Comparison of ENCODE assay signal across 8 cellular contexts in genomic region chr3:53073553-53074365, GRCh38. TPM values are rescaled to one million over a fixed set of nuclear protein-coding genes. Genes with fewer than 3 reads are reported as not detected.
DNase-seq lines count a peak whose midpoint lies in the region; ATAC-seq, FAIRE-seq and TF ChIP-seq lines count a peak whose summit lies in the region.

No MANE protein-coding gene starts in this region.

- POLR2A ChIA-PET in BJ (lab: Charles Lee) = no interaction called here

- no peak for FAIRE-seq in GM12891 (lab: Jason Lieb, UNC)

- peak overlapping the region; percentile 86 for H3K4me3 Mint-ChIP-seq in dendritic cell treated with granulocyte-macrophage colony-stimulating factor and Interleukin-4, amounts not matched to agents 40 ng/mL and 50 ng/mL, for 4 days
- peak overlapping the region; percentile 91 to 95 (median 93) for H3K4me3 Mint-ChIP-seq in naive B cell

- no peak for TF ChIP-seq POLR2A in GM12891 (IDR thresholded peaks at IDR 0.05; ENCODE audit: low read depth, low read length)

- ATAC-seq in naive B cell (ENCODE audit: low read depth in 2 of 2) = no peak
- no peak for ATAC-seq in GM19395 (IDR thresholded peaks at IDR 0.05; ENCODE audit: unreplicated experiment)

- H3K36me3 ChIP-seq in BJ (ENCODE audit: control insufficient read depth, insufficient read depth, low read length) = no peaks in the 10 kb centered on the region

- peaks cover 2% of the 10 kb centered on the region; the same call in 1 of the 2 replicates for H3K27me3 ChIP-seq in BJ (ENCODE audit: control insufficient read depth, insufficient read depth, low read length)

- peaks cover 3% of the 10 kb centered on the region for H3K27me3 Mint-ChIP-seq in dendritic cell treated with granulocyte-macrophage colony-stimulating factor and Interleukin-4, amounts not matched to agents 40 ng/mL and 50 ng/mL, for 4 days
- H3K27me3 Mint-ChIP-seq in naive B cell = no peaks in the 10 kb centered on the region

- DNase-seq in BJ (ENCODE audit: low read depth) (no peak), naive B cell (no peak), midbrain (lab: John Stamatoyannopoulos, UW) (no peak), GM12891 (ENCODE audit: insufficient read length, low spot score) (no peak), NCI-H1048 (lab: John Stamatoyannopoulos, UW) (no peak)
- DNase-seq in Jurkat, Clone E6-1 (ENCODE audit: low read depth, low spot score) = no peak

- H3K36me3 Mint-ChIP-seq in dendritic cell treated with granulocyte-macrophage colony-stimulating factor and Interleukin-4, amounts not matched to agents 40 ng/mL and 50 ng/mL, for 4 days (ENCODE audit: low read depth) = peaks cover 6% of the 10 kb centered on the region
- no peaks in the 10 kb centered on the region for H3K36me3 Mint-ChIP-seq in naive B cell

- H3K9me3 Mint-ChIP-seq in dendritic cell treated with granulocyte-macrophage colony-stimulating factor and Interleukin-4, amounts not matched to agents 40 ng/mL and 50 ng/mL, for 4 days = no peaks in the 10 kb centered on the region
- no peaks in the 10 kb centered on the region for H3K9me3 Mint-ChIP-seq in naive B cell

- CTCF ChIA-PET in BJ (lab: Yijun Ruan, JAX) = interaction anchor here (0.6 to 1.4 kb wide), 4 partner anchors 12 to 395 kb away, joined by 3 to 5 read pairs (median 4); no protein-coding TSS in a partner anchor

- no peak for TF ChIP-seq CTCF in BJ (IDR thresholded peaks at IDR 0.05; ENCODE audit: insufficient read depth, low read depth, low read length)

- peak overlapping the region; percentile 88 for H3K27ac Mint-ChIP-seq in dendritic cell treated with granulocyte-macrophage colony-stimulating factor and Interleukin-4, amounts not matched to agents 40 ng/mL and 50 ng/mL, for 4 days
- H3K27ac Mint-ChIP-seq in naive B cell = peak overlapping the region in 5 of 6 donors; percentile 8 to 95 (median 82)

- H3K4me3 ChIP-seq in BJ (ENCODE audit: low read depth, low read length) = peak overlapping the region; percentile 52
- H3K4me3 ChIP-seq in Jurkat, Clone E6-1 (ENCODE audit: low read length) = peak overlapping the region; percentile 61

- intact Hi-C loops in dendritic cell treated with granulocyte-macrophage colony-stimulating factor and Interleukin-4, amounts not matched to agents 40 ng/mL and 50 ng/mL, for 4 days (cut with micrococcal nuclease) = loop anchor here (5.0 kb wide), 1 partner anchor 221 kb away; no protein-coding TSS in a partner anchor

- peaks cover 23% of the 10 kb centered on the region for H3K4me1 Mint-ChIP-seq in dendritic cell treated with granulocyte-macrophage colony-stimulating factor and Interleukin-4, amounts not matched to agents 40 ng/mL and 50 ng/mL, for 4 days (ENCODE audit: low read depth)
- H3K4me1 Mint-ChIP-seq in naive B cell = peaks cover 17 to 20% (median 19%) of the 10 kb centered on the region in 3 donors

TF ChIP-seq in GM12891, 5 proteins besides CTCF, POLR2A, EP300 and RAD21:
- no peak for TF ChIP-seq PAX5 (IDR thresholded peaks at IDR 0.05; ENCODE audit: insufficient read depth, low read length, severe bottlenecking)
- TF ChIP-seq POLR2AphosphoS5 (IDR thresholded peaks at IDR 0.05; ENCODE audit: low read depth, low read length) = no peak
- TF ChIP-seq TAF1 (IDR thresholded peaks at IDR 0.05; ENCODE audit: low read depth, low read length) = no peak
- no peak for TF ChIP-seq POU2F2 (IDR thresholded peaks at IDR 0.05; ENCODE audit: low read depth, low read length)
- TF ChIP-seq SPI1 (IDR thresholded peaks at IDR 0.05; ENCODE audit: low read depth, low read length) = no peak

RNA-seq across cellular contexts. Expression of gene SFMBT1, which starts 27.9 kb away (rescaled TPM):
- polyA plus RNA-seq in BJ (2011; rRNA removed) (2.1 and 2.6 TPM in 2 replicates), naive B cell (ENCODE audit: low read depth in 6 of 6) (10 to 100 TPM in 5 of 6 donors, 1 to 10 TPM in 1; 2.2 to 22.5 (median 19.6) TPM)
- 3.8 and 4.8 TPM in 2 replicates for polyA minus RNA-seq in BJ (2011; rRNA and poly(A)+ RNA removed)
- polyA plus RNA-seq in Jurkat, Clone E6-1 (2012; ENCODE audit: insufficient read depth, insufficient read length) = 8.6 TPM
- 3.5 TPM for polyA plus RNA-seq in GM12891 (2012; ENCODE audit: low read depth, missing spikeins)

RNA-seq across cellular contexts. Expression of gene RFT1, which starts 56.5 kb away (rescaled TPM):
- polyA plus RNA-seq in BJ (2011; rRNA removed) (27.9 and 33.5 TPM in 2 replicates), naive B cell (ENCODE audit: low read depth in 6 of 6) (10 to 100 TPM; 16.9 to 26.7 (median 22.5) TPM)
- 38.3 and 50.3 TPM in 2 replicates for polyA minus RNA-seq in BJ (2011; rRNA and poly(A)+ RNA removed)
- polyA plus RNA-seq in Jurkat, Clone E6-1 (2012; ENCODE audit: insufficient read depth, insufficient read length) = 38.7 TPM
- 20.5 TPM for polyA plus RNA-seq in GM12891 (2012; ENCODE audit: low read depth, missing spikeins)
